15 cellular contexts compared by ENCODE assay signal in genomic region chr12:53336137-53336785, GRCh38. TPM values are rescaled to one million over a fixed set of nuclear protein-coding genes. Genes with fewer than 3 reads are reported as not detected.
A peak's percentile ranks its signal among the peaks of the same experiment; 100 is the strongest.
DNase-seq lines count a peak whose midpoint lies in the region; ATAC-seq lines count a peak whose summit lies in the region.
"Had no signal": no experiment of that assay in that cellular context is flagged by ENCODE, and none has a peak within 500 bp of the region (broad histone marks: within the 10 kb centered on the region; RNA-seq: fewer than 3 reads in every experiment).

SP7 (minus strand) TSS chr12:53336354; CDS start chr12:53335646, 708 bp downstream.

- H2BK120ac ChIP-seq in trophoblast cell (ENCODE audit: insufficient read depth, low read length, poor library complexity), result no peak within 1 kb of the TSS

- H3K4me3 ChIP-seq in trophoblast cell (ENCODE audit: low read depth, low read length), result peak within 1 kb of the TSS; percentile 37
- H3K4me3 ChIP-seq: colonic mucosa, PC-9, transverse colon had no signal

- no peaks in the 10 kb centered on the region for H3K79me1 ChIP-seq in trophoblast cell (ENCODE audit: low read length)

- no peak within 1 kb of the TSS for H3K18ac ChIP-seq in trophoblast cell (ENCODE audit: low read length)

- no peak within 1 kb of the TSS for H2AFZ ChIP-seq in trophoblast cell (ENCODE audit: insufficient read depth, low read length, poor library complexity)
- H2AFZ ChIP-seq: PC-9 had no signal

- H3K9me3 ChIP-seq in trophoblast cell (ENCODE audit: insufficient read depth, low read depth, low read length), result no peaks in the 10 kb centered on the region
- H3K9me3 ChIP-seq: colonic mucosa, transverse colon had no signal

- no peak within 1 kb of the TSS for H2AK5ac ChIP-seq in trophoblast cell (ENCODE audit: low read length)

- H3K9me3 Mint-ChIP-seq in effector memory CD8-positive, alpha-beta T cell, result no peaks in the 10 kb centered on the region
- no peaks in the 10 kb centered on the region for H3K9me3 Mint-ChIP-seq in activated naive CD4-positive, alpha-beta T cell treated with anti-CD3 and anti-CD28 coated beads, Interleukin-2, amount 50 U/mL, for 72 hours
- H3K9me3 Mint-ChIP-seq in activated T-cell treated with anti-CD3 and anti-CD28 coated beads, Interleukin-2, amount 50 U/mL, for 24 hours, result no peaks in the 10 kb centered on the region
- H3K9me3 Mint-ChIP-seq: activated naive CD8-positive, alpha-beta T cell treated with anti-CD3 and anti-CD28 coated beads, Interleukin-2, amount 50 U/mL, for 24 hours had no signal

- H3K27me3 ChIP-seq in trophoblast cell (ENCODE audit: insufficient read depth, low read length), result no peaks in the 10 kb centered on the region

- H3K14ac ChIP-seq in trophoblast cell (ENCODE audit: low read length), result no peak within 1 kb of the TSS

- no peak within 1 kb of the TSS for H3K23ac ChIP-seq in trophoblast cell (ENCODE audit: low read length)

- H3K27ac Mint-ChIP-seq in effector memory CD8-positive, alpha-beta T cell, result peak within 1 kb of the TSS in 1 of 2 donors; percentile 18
- H3K27ac Mint-ChIP-seq in activated naive CD4-positive, alpha-beta T cell treated with anti-CD3 and anti-CD28 coated beads, Interleukin-2, amount 50 U/mL, for 72 hours, result no peak within 1 kb of the TSS
- H3K27ac Mint-ChIP-seq in activated T-cell treated with anti-CD3 and anti-CD28 coated beads, Interleukin-2, amount 50 U/mL, for 24 hours, result no peak within 1 kb of the TSS
- H3K27ac Mint-ChIP-seq: activated naive CD8-positive, alpha-beta T cell treated with anti-CD3 and anti-CD28 coated beads, Interleukin-2, amount 50 U/mL, for 24 hours had no signal

- H3K27ac ChIP-seq in trophoblast cell (ENCODE audit: low read depth, low read length), result no peak within 1 kb of the TSS
- H3K27ac ChIP-seq: colonic mucosa, PC-9, transverse colon had no signal

- H2BK12ac ChIP-seq in trophoblast cell (ENCODE audit: low read length), result no peak within 1 kb of the TSS

- H3K4me1 ChIP-seq in trophoblast cell (ENCODE audit: control insufficient read depth in 1 of 2, insufficient read depth in 2 of 2, low read length in 2 of 2), result peaks cover 0 to 5% of the 10 kb centered on the region in 2 experiments
- H3K4me1 ChIP-seq: colonic mucosa, transverse colon had no signal

- no peak within 1 kb of the TSS for H3K4ac ChIP-seq in trophoblast cell (ENCODE audit: low read depth, low read length)

- WGBS in trophoblast cell (ENCODE audit: extremely low coverage, insufficient coverage, insufficient read length), result no CpG with 5 or more reads among the region's 18 CpGs

- H3K4me3 Mint-ChIP-seq in effector memory CD8-positive, alpha-beta T cell, result no peak within 1 kb of the TSS
- no peak within 1 kb of the TSS for H3K4me3 Mint-ChIP-seq in activated T-cell treated with anti-CD3 and anti-CD28 coated beads, Interleukin-2, amount 50 U/mL, for 24 hours
- H3K4me3 Mint-ChIP-seq: activated naive CD8-positive, alpha-beta T cell treated with anti-CD3 and anti-CD28 coated beads, Interleukin-2, amount 50 U/mL, for 24 hours had no signal

- H4K91ac ChIP-seq in trophoblast cell (ENCODE audit: low read depth, low read length), result no peak within 1 kb of the TSS

- no peaks in the 10 kb centered on the region for H3K36me3 Mint-ChIP-seq in effector memory CD8-positive, alpha-beta T cell (ENCODE audit: insufficient read depth)
- no peaks in the 10 kb centered on the region for H3K36me3 Mint-ChIP-seq in activated naive CD4-positive, alpha-beta T cell treated with anti-CD3 and anti-CD28 coated beads, Interleukin-2, amount 50 U/mL, for 72 hours
- no peaks in the 10 kb centered on the region for H3K36me3 Mint-ChIP-seq in activated T-cell treated with anti-CD3 and anti-CD28 coated beads, Interleukin-2, amount 50 U/mL, for 24 hours (ENCODE audit: low read depth)

- H3K4me1 Mint-ChIP-seq in effector memory CD8-positive, alpha-beta T cell (ENCODE audit: low read depth in 2 of 2), result peaks cover 5 to 12% of the 10 kb centered on the region in 2 donors
- H3K4me1 Mint-ChIP-seq in activated T-cell treated with anti-CD3 and anti-CD28 coated beads, Interleukin-2, amount 50 U/mL, for 24 hours (ENCODE audit: low read depth), result peaks cover 12% of the 10 kb centered on the region

- DNase-seq in NCI-H1436 (lab: John Stamatoyannopoulos, UW) (peak; percentile 8), NCI-H1436 treated with DMSO at 0.1 percent for 48 hours (lab: John Stamatoyannopoulos, UW) (no peak), NOMO-1 treated with DMSO at 0.1 percent for 48 hours (lab: John Stamatoyannopoulos, UW; ENCODE audit: unreplicated experiment) (peak; percentile 56), trophoblast cell (no peak), NCI-H1105 (lab: John Stamatoyannopoulos, UW) (no peak)
- DNase-seq in effector memory CD8-positive, alpha-beta T cell, result no peak
- no peak for DNase-seq in activated naive CD4-positive, alpha-beta T cell treated with anti-CD3 and anti-CD28 coated beads, Interleukin-2, amount 50 U/mL, for 72 hours (ENCODE audit: low spot score in 2 of 2)
- DNase-seq in activated T-cell treated with anti-CD3 and anti-CD28 coated beads, Interleukin-2, amount 50 U/mL, for 24 hours, result no peak
- DNase-seq: activated naive CD8-positive, alpha-beta T cell treated with anti-CD3 and anti-CD28 coated beads, Interleukin-2, amount 50 U/mL, for 24 hours; colonic mucosa; NCI-H1930; PC-9; transverse colon had no signal

- H4K12ac ChIP-seq in trophoblast cell (ENCODE audit: low read depth, low read length), result no peak within 1 kb of the TSS

- peak; percentile 17 for ATAC-seq in effector memory CD8-positive, alpha-beta T cell (replicated peaks)
- no peak for ATAC-seq in activated naive CD4-positive, alpha-beta T cell treated with anti-CD3 and anti-CD28 coated beads, Interleukin-2, amount 50 U/mL, for 72 hours
- ATAC-seq: activated naive CD8-positive, alpha-beta T cell treated with anti-CD3 and anti-CD28 coated beads, Interleukin-2, amount 50 U/mL, for 24 hours had no signal

- H3K36me3 ChIP-seq in trophoblast cell (ENCODE audit: control insufficient read depth in 1 of 2, insufficient read depth in 2 of 2, low read length in 2 of 2), result no peaks in the 10 kb centered on the region
- H3K36me3 ChIP-seq: colonic mucosa, transverse colon had no signal

- no peak within 1 kb of the TSS for H3K9ac ChIP-seq in trophoblast cell (ENCODE audit: low read length)

- no peak within 1 kb of the TSS for H2BK5ac ChIP-seq in trophoblast cell (ENCODE audit: low read depth, low read length, poor library complexity)

- no peak within 1 kb of the TSS for H3K4me2 ChIP-seq in trophoblast cell (ENCODE audit: low read length)
- H3K4me2 ChIP-seq: PC-9 had no signal

- no peaks in the 10 kb centered on the region for H3K79me2 ChIP-seq in trophoblast cell (ENCODE audit: control insufficient read depth, insufficient read depth, low read length, poor library complexity)

- no peak within 1 kb of the TSS for H4K8ac ChIP-seq in trophoblast cell (ENCODE audit: low read depth, low read length)

- peaks cover 37 to 88% of the 10 kb centered on the region in 2 donors for H3K27me3 Mint-ChIP-seq in effector memory CD8-positive, alpha-beta T cell
- peaks cover 63% of the 10 kb centered on the region for H3K27me3 Mint-ChIP-seq in activated T-cell treated with anti-CD3 and anti-CD28 coated beads, Interleukin-2, amount 50 U/mL, for 24 hours

RNA-seq across cellular contexts. Expression of gene SP7, which starts in this region (rescaled TPM):
- 0.03 TPM in 1 of 2 replicates, not detected in the other for polyA plus RNA-seq in trophoblast cell (2013)
- total RNA-seq in activated naive CD4-positive, alpha-beta T cell treated with anti-CD3 and anti-CD28 coated beads, Interleukin-2, amount 50 U/mL, for 72 hours, result not detected
- total RNA-seq: A172, colonic mucosa, HT-29, PC-9, transverse colon had no signal

Comparison
In these comparisons a context has a peak if more than half of its experiments do, and no peak if none do; other contexts are left out.
1. DNase-seq: peak in NCI-H1436 (single experiment) and NOMO-1 treated with DMSO at 0.1 percent for 48 hours (single experiment); none in NCI-H1436 treated with DMSO at 0.1 percent for 48 hours (single experiment), effector memory CD8-positive, alpha-beta T cell (0 of 3), trophoblast cell (0 of 2), NCI-H1105 (single experiment), activated naive CD4-positive, alpha-beta T cell treated with anti-CD3 and anti-CD28 coated beads, Interleukin-2, amount 50 U/mL, for 72 hours (0 of 2) and activated T-cell treated with anti-CD3 and anti-CD28 coated beads, Interleukin-2, amount 50 U/mL, for 24 hours (single experiment).